ENCODE assay signal across 10 cellular contexts in genomic region chr13:44331912-44332840, GRCh38. TPM values are rescaled to one million over a fixed set of nuclear protein-coding genes. Genes with fewer than 3 reads are reported as not detected.
DNase-seq lines count a peak whose midpoint lies in the region; ATAC-seq, FAIRE-seq and TF ChIP-seq lines count a peak whose summit lies in the region.
"Had no signal": no experiment of that assay in that cellular context is flagged by ENCODE, and none has a peak within 500 bp of the region (broad histone marks: within the 10 kb centered on the region; RNA-seq: fewer than 3 reads in every experiment).

No MANE protein-coding gene starts in this region.

- H3K36me3 ChIP-seq in mesodermal cell (ENCODE audit: control insufficient read depth, insufficient read depth, low read length) (no peaks in the 10 kb centered on the region), aorta (ENCODE audit: control insufficient read depth in 1 of 2, insufficient read depth in 2 of 2, low read length in 1 of 2) (no peaks in the 10 kb centered on the region)

- no peak for FAIRE-seq in A549 (lab: Jason Lieb, UNC)
- FAIRE-seq: G401.6 had no signal

- no peak for DNase-seq in A549 (ENCODE audit: low read depth in 1 of 2, low spot score in 1 of 2)
- DNase-seq in NCI-H1092 (lab: John Stamatoyannopoulos, UW) = peak; percentile 63
- DNase-seq in astrocyte of the spinal cord (ENCODE audit: low read depth, low spot score) = peak; percentile 99
- DNase-seq in aorta = peak; percentile 86 to 88
- no peak for DNase-seq in GM20000 (ENCODE audit: low spot score)
- no peak for DNase-seq in DMS53 treated with DMSO at 0.1 percent for 48 hours (lab: John Stamatoyannopoulos, UW; ENCODE audit: unreplicated experiment)
- no peak for DNase-seq in DMS153 (lab: John Stamatoyannopoulos, UW)

- in situ Hi-C loops in astrocyte of the spinal cord (cut with HindIII; ENCODE audit: low sequenced_read_pairs) = no loop called here

- no peak for TF ChIP-seq RAD21 in A549 (conservative IDR thresholded peaks at IDR 0.05 in 1 of 2, IDR thresholded peaks at IDR 0.05 in 1 of 2)

- TF ChIP-seq EP300 in A549 (IDR thresholded peaks at IDR 0.05) = no peak

- intact Hi-C loops in aorta (cut with DNase I) = no loop called here

- H3K27me3 ChIP-seq in aorta (ENCODE audit: control insufficient read depth in 1 of 2, insufficient read depth in 2 of 2, low read length in 1 of 2) = no peaks in the 10 kb centered on the region

- WGBS in A549 (ENCODE audit: missing lambda C conversion rate) = 69% methylated on average over 7 of the region's 7 CpGs
- WGBS in mesodermal cell (ENCODE audit: insufficient coverage in 2 of 2), 2 experiments = 55 to 60% methylated on average over 3 to 5 of the region's 7 CpGs
- WGBS in aorta, 2 donors = 20 to 26% methylated on average over 7 of the region's 7 CpGs

- TF ChIP-seq POLR2A in A549 (IDR thresholded peaks at IDR 0.05; ENCODE audit: low read length) = no peak

- CTCF ChIA-PET in A549 (lab: Yijun Ruan, JAX) = interaction anchor here (0.6 to 1.0 kb wide), 2 partner anchors 99 to 373 kb away, joined by 3 read pairs; no protein-coding TSS in a partner anchor

- ATAC-seq in A549 (peak in 1 of 2 experiments; percentile 45; a peak in 2 of 6 replicates), aorta (ENCODE audit: low FRiP score) (peak; percentile 84)

- TF ChIP-seq CTCF in A549 (IDR thresholded peaks at IDR 0.05) (no peak), astrocyte of the spinal cord (IDR thresholded peaks at IDR 0.05; ENCODE audit: low read depth, low read length) (no peak), GM20000 (IDR thresholded peaks at IDR 0.05; ENCODE audit: extremely low read depth, missing control alignments) (no peak)

- POLR2A ChIA-PET in A549 (lab: Yijun Ruan, JAX) = no interaction called here

- H3K9me3 ChIP-seq in A549 (no peaks in the 10 kb centered on the region; the same call in 2 of the 3 replicates), mesodermal cell (ENCODE audit: control insufficient read depth, low read length) (no peaks in the 10 kb centered on the region), aorta (ENCODE audit: control insufficient read depth, low read length) (no peaks in the 10 kb centered on the region)

- H3K27ac ChIP-seq in A549 (peak overlapping the region; percentile 28 to 54; a peak in 4 of 6 replicates), mesodermal cell (ENCODE audit: low read depth, low read length, severe bottlenecking) (peak overlapping the region; percentile 72), aorta (ENCODE audit: low read depth in 1 of 2, low read length in 2 of 2) (peak overlapping the region in 1 of 2 donors; percentile 65)

- peak overlapping the region; percentile 37; the same call in 2 of the 3 replicates for H3K4me2 ChIP-seq in A549

- H3K4me1 ChIP-seq in A549 (peaks cover 13% of the 10 kb centered on the region), mesodermal cell (ENCODE audit: control insufficient read depth, insufficient read depth, low read length, poor library complexity, severe bottlenecking) (peaks cover 27% of the 10 kb centered on the region), aorta (ENCODE audit: control insufficient read depth in 1 of 2, insufficient read depth in 2 of 2, low read length in 2 of 2) (peaks cover 0 to 5% of the 10 kb centered on the region in 2 donors)

- no peak overlapping the region for H3K4me3 ChIP-seq in A549
- H3K4me3 ChIP-seq in astrocyte of the spinal cord (ENCODE audit: low read depth, low read length) = no peak overlapping the region
- no peak overlapping the region for H3K4me3 ChIP-seq in mesodermal cell (ENCODE audit: extremely low read depth, insufficient read depth, low read length, poor library complexity, severe bottlenecking)
- no peak overlapping the region for H3K4me3 ChIP-seq in aorta (ENCODE audit: low read length in 2 of 2)

TF ChIP-seq in A549, 52 proteins besides CTCF, POLR2A, EP300 and RAD21:
- no peak for TF ChIP-seq REST (IDR thresholded peaks at IDR 0.05)
- no peak for TF ChIP-seq HDAC2 (IDR thresholded peaks at IDR 0.05)
- no peak for TF ChIP-seq JUN (IDR thresholded peaks at IDR 0.05)
TF ChIP-seq in A549: peak in this region for 0.

RNA-seq across cellular contexts. Expression of gene SERP2, which starts 41.4 kb away (rescaled TPM):
- polyA plus RNA-seq in A549 (2011; rRNA removed) = not detected in 2 replicates
- not detected in 2 replicates for polyA plus RNA-seq in A549 (2012; cell fraction: cytosol; rRNA removed)
- polyA plus RNA-seq in A549 (2012; cell fraction: nucleus; rRNA removed) = not detected in 2 replicates
- polyA plus RNA-seq in A549 (2017; fragmentation: RNase III; extraction: RNeasy Plus Mini Kit Qiagen cat#74134 plus additional on column Dnase treatment) = not detected in 3 replicates
- polyA minus RNA-seq in A549 (2011; rRNA and poly(A)+ RNA removed) = not detected in 2 replicates
- 2.5 TPM for polyA plus RNA-seq in mesodermal cell (2013, experiment 1 of 2)
- 3.1 TPM for polyA plus RNA-seq in mesodermal cell (2013, experiment 2 of 2)
- 1 to 10 TPM; 3.4 to 5.2 TPM for total RNA-seq in aorta
- polyA plus RNA-seq in aorta = 10 to 100 TPM; 11.4 to 13.4 TPM
- total RNA-seq: T-helper 2 cell treated with Interferon-gamma antibody and Interleukin-4, amounts not matched to agents 100 ng/mL and 5 ng/mL, for 36 hours had no signal

Comparison
In these comparisons a context has a peak if more than half of its experiments do, and no peak if none do; other contexts are left out.
1. DNase-seq: peak in NCI-H1092 (single experiment), astrocyte of the spinal cord (single experiment) and aorta (2 of 2); none in A549 (0 of 2), GM20000 (single experiment), DMS53 treated with DMSO at 0.1 percent for 48 hours (single experiment) and DMS153 (single experiment).
2. RNA of gene SERP2, which starts 41.4 kb away (polyA plus RNA-seq): 11.4 to 13.4 TPM in aorta; not detected in A549; every median in the first group is over 10 times any median in the second.